In genomic region chr2:234422895-234423505, GRCh38 we compare ENCODE assay signal across 11 cellular contexts.
DNase-seq lines count a peak whose midpoint lies in the region; ATAC-seq and TF ChIP-seq lines count a peak whose summit lies in the region.
"Had no signal": no experiment of that assay in that cellular context is flagged by ENCODE, and none has a peak within 500 bp of the region (broad histone marks: within the 10 kb centered on the region; RNA-seq: fewer than 3 reads in every experiment).

No MANE protein-coding gene starts in this region.

- intact Hi-C loops in left ventricle myocardium superior (cut with micrococcal nuclease), result no loop called here

- no peak overlapping the region for H2BK15ac ChIP-seq in neuronal stem cell (ENCODE audit: low read length)

- no peaks in the 10 kb centered on the region for H4K20me1 ChIP-seq in GM23248 (ENCODE audit: insufficient read depth)

- no peaks in the 10 kb centered on the region for H3K79me1 ChIP-seq in neuronal stem cell (ENCODE audit: low read depth, low read length)

- H3K27me3 ChIP-seq in GM23248 (replicated peaks; ENCODE audit: insufficient read depth) (no peaks in the 10 kb centered on the region), neuronal stem cell (ENCODE audit: control insufficient read depth in 3 of 3, insufficient read depth in 3 of 3, low read depth in 1 of 3, low read length in 3 of 3) (no peaks in the 10 kb centered on the region)

- H3K4me3 ChIP-seq in GM23248 (no peak overlapping the region), neuronal stem cell (ENCODE audit: low read length in 2 of 2) (no peak overlapping the region)

- no peak overlapping the region for H2AFZ ChIP-seq in GM23248
- no peak overlapping the region for H2AFZ ChIP-seq in neuronal stem cell (ENCODE audit: low read length)
- H2AFZ ChIP-seq: parathyroid adenoma had no signal

- DNase-seq in GM23248 (no peak), GM10266 (ENCODE audit: extremely low spot score) (no peak), neuronal stem cell (ENCODE audit: low spot score) (no peak), CD1c-positive myeloid dendritic cell (ENCODE audit: extremely low spot score) (no peak), left ventricle myocardium superior (no peak)
- peak; percentile 69 to 74 for DNase-seq in activated CD4-positive, alpha-beta T cell treated with anti-CD3 and anti-CD28 coated beads for 4 hours
- peak; percentile 86 for DNase-seq in central memory CD4-positive, alpha-beta T cell
- DNase-seq in stimulated activated CD4-positive, alpha-beta T cell treated with anti-CD3 and anti-CD28 coated beads, Interleukin-15, amount 100 ng/mL, for 24 hours, result peak; percentile 59
- DNase-seq: NCI-H1436 treated with DMSO at 0.1 percent for 48 hours, substantia nigra had no signal

- no peak overlapping the region for H3K4ac ChIP-seq in neuronal stem cell (ENCODE audit: low read length)

- no peak overlapping the region for H2AK5ac ChIP-seq in neuronal stem cell (ENCODE audit: low read depth, low read length)

- H4K8ac ChIP-seq in neuronal stem cell (ENCODE audit: low read depth, low read length), result no peak overlapping the region

- no peak for TF ChIP-seq CTCF in GM10266 (IDR thresholded peaks at IDR 0.05; ENCODE audit: control insufficient read depth, insufficient read depth, low read depth, missing control alignments)

- H3K18ac ChIP-seq in neuronal stem cell (ENCODE audit: low read length), result no peak overlapping the region

- in situ Hi-C loops in GM23248 (cut with MboI), result no loop called here

- no peak overlapping the region for H2BK12ac ChIP-seq in neuronal stem cell (ENCODE audit: low read length)

- WGBS in GM23248 (ENCODE audit: low coverage in 1 of 2, low lambda C conversion rate in 2 of 2, missing lambda C conversion rate in 2 of 2), 2 experiments, result 94 to 96% methylated on average over 8 of the region's 8 CpGs
- no CpG with 5 or more reads among the region's 8 CpGs for WGBS in neuronal stem cell (ENCODE audit: extremely low coverage in 2 of 2, insufficient read length in 2 of 2, insufficient replicate concordance in 1 of 2), 2 donors

- H3K9me3 ChIP-seq in GM23248 (ENCODE audit: low read depth) (no peaks in the 10 kb centered on the region), neuronal stem cell (replicated peaks in 1 of 2; ENCODE audit: control insufficient read depth in 2 of 2, insufficient read depth in 1 of 2, low read depth in 1 of 2, low read length in 2 of 2) (no peaks in the 10 kb centered on the region)

- no peak for ATAC-seq in left ventricle myocardium superior

- H3K23ac ChIP-seq in neuronal stem cell (ENCODE audit: low read depth, low read length, poor library complexity), result no peak overlapping the region

- H3K36me3 ChIP-seq in GM23248 (ENCODE audit: low read depth) (no peaks in the 10 kb centered on the region), neuronal stem cell (replicated peaks in 1 of 2; ENCODE audit: control insufficient read depth in 2 of 2, insufficient read depth in 2 of 2, low read length in 2 of 2) (no peaks in the 10 kb centered on the region)

- no peaks in the 10 kb centered on the region for H3K9me2 ChIP-seq in GM23248 (ENCODE audit: insufficient read depth)

- peaks cover 11% of the 10 kb centered on the region for H3F3A ChIP-seq in GM23248 (ENCODE audit: insufficient read depth)

- H4K91ac ChIP-seq in neuronal stem cell (ENCODE audit: low read depth, low read length, poor library complexity), result no peak overlapping the region

- H2BK120ac ChIP-seq in neuronal stem cell (ENCODE audit: low read depth, low read length), result no peak overlapping the region

- H3K27ac ChIP-seq in GM23248, result peak overlapping the region; percentile 37; the same call in 1 of the 2 replicates
- H3K27ac ChIP-seq in neuronal stem cell (replicated peaks; ENCODE audit: low read length), result no peak overlapping the region
- H3K27ac ChIP-seq: parathyroid adenoma had no signal

- H3K4me2 ChIP-seq in GM23248 (ENCODE audit: unreplicated experiment) (no peak overlapping the region), neuronal stem cell (ENCODE audit: insufficient read depth, low read length, poor library complexity, severe bottlenecking) (no peak overlapping the region)

- H3K14ac ChIP-seq in neuronal stem cell (ENCODE audit: low read length), result no peak overlapping the region

- H3K9ac ChIP-seq in GM23248 (no peak overlapping the region), neuronal stem cell (ENCODE audit: low read depth, low read length, poor library complexity) (no peak overlapping the region)
- H3K9ac ChIP-seq: parathyroid adenoma had no signal

- H2BK5ac ChIP-seq in neuronal stem cell (ENCODE audit: low read length), result no peak overlapping the region

- H3K4me1 ChIP-seq in GM23248 (ENCODE audit: insufficient read depth) (peaks cover 25% of the 10 kb centered on the region), neuronal stem cell (ENCODE audit: control insufficient read depth in 2 of 2, insufficient read depth in 1 of 2, low read depth in 1 of 2, low read length in 2 of 2) (peaks cover 2 to 14% of the 10 kb centered on the region in 2 donors)
- H3K4me1 ChIP-seq: parathyroid adenoma had no signal

- H3K79me2 ChIP-seq in GM23248 (ENCODE audit: insufficient read depth), result no peaks in the 10 kb centered on the region
- H3K79me2 ChIP-seq: parathyroid adenoma had no signal

Comparison
In these comparisons a context has a peak if more than half of its experiments do, and no peak if none do; other contexts are left out.
1. DNase-seq: peak in activated CD4-positive, alpha-beta T cell treated with anti-CD3 and anti-CD28 coated beads for 4 hours (2 of 2), central memory CD4-positive, alpha-beta T cell (single experiment) and stimulated activated CD4-positive, alpha-beta T cell treated with anti-CD3 and anti-CD28 coated beads, Interleukin-15, amount 100 ng/mL, for 24 hours (single experiment); none in GM23248 (single experiment), GM10266 (single experiment), neuronal stem cell (single experiment), CD1c-positive myeloid dendritic cell (single experiment) and left ventricle myocardium superior (single experiment).